In the genomic region with DNA sequence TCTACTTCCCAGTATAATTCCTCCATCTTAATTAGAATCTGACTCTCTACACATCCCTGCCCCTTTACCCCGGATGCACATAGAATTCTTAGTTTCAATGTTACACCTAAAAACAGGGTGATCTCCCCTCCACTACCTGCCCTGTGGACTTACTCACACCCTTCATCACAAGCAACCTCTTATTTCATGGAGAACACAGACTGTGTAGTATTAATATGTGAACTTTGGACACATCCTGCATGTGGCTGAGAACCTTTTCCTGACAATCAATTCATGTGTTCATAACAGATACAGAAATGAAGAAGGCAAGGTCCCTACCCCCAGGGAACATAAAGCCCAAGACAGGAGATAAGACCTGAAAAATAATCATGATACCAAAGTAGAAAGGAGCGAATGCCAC, we compare ENCODE assay signal across 39 cellular contexts. TPM values are rescaled to one million over a fixed set of nuclear protein-coding genes. Genes with fewer than 3 reads are reported as not detected.
"Had no signal": no experiment of that assay in that cellular context is flagged by ENCODE, and none has a peak within 500 bp of the region (broad histone marks: within the 10 kb centered on the region; RNA-seq: fewer than 3 reads in every experiment).

No MANE protein-coding gene starts in this region.

- H3K4me1 ChIP-seq: ascending aorta had no signal

- H3K9me3 ChIP-seq: ascending aorta had no signal

- H3K27me3 ChIP-seq: ascending aorta, cardiac muscle cell had no signal

- H3K4me1 Mint-ChIP-seq: activated B cell treated with CpG ODN at 0.5 μM for 24 hours; activated CD4-positive, alpha-beta T cell treated with anti-CD3 and anti-CD28 coated beads, Interleukin-2, amount 10 ng/mL, durations not matched to agents 24 days and 14 days; activated naive CD8-positive, alpha-beta T cell treated with anti-CD3 and anti-CD28 coated beads, Interleukin-2, amount 10 ng/mL, durations not matched to agents 7 days and 5 days; activated T-helper 17 cell treated with anti-CD3 and anti-CD28 coated beads, Interleukin-2, amount 50 U/mL, for 72 hours; brain; central memory CD8-positive, alpha-beta T cell had no signal

- DNase-seq: activated B cell treated with CpG ODN at 0.5 μM for 24 hours; activated CD4-positive, alpha-beta memory T cell treated with anti-CD3 and anti-CD28 coated beads for 36 hours; activated CD4-positive, alpha-beta T cell treated with anti-CD3 and anti-CD28 coated beads for 4 hours; activated CD4-positive, alpha-beta T cell treated with anti-CD3 and anti-CD28 coated beads, Interleukin-2, amount 10 ng/mL, durations not matched to agents 24 days and 14 days; activated CD4-positive, alpha-beta T cell treated with anti-CD3 and anti-CD28 coated beads, Interleukin-2, amount 50 U/mL, for 1 hour; activated CD4-positive, alpha-beta T cell treated with anti-CD3 and anti-CD28 coated beads, Interleukin-2, amount 50 U/mL, for 4 hours; activated CD4-positive, CD25-positive, alpha-beta regulatory T cell treated with anti-CD3 and anti-CD28 coated beads, Interleukin-2, amount 50 U/mL, for 72 hours; activated CD8-positive, alpha-beta memory T cell treated with anti-CD3 and anti-CD28 coated beads, Interleukin-2, amount 50 U/mL, for 4 hours; activated CD8-positive, alpha-beta T cell treated with anti-CD3 and anti-CD28 coated beads for 36 hours; activated effector memory CD4-positive, alpha-beta T cell treated with anti-CD3 and anti-CD28 coated beads, Interleukin-2, amount 50 U/mL, for 16 hours; activated gamma-delta T cell treated with Interleukin-2 at 50 U/mL for 16 hours; activated naive CD4-positive, alpha-beta T cell; activated naive CD4-positive, alpha-beta T cell treated with anti-CD3 and anti-CD28 coated beads for 36 hours; activated naive CD4-positive, alpha-beta T cell treated with anti-CD3 and anti-CD28 coated beads, Interleukin-2, amount 50 U/mL, for 16 hours; activated naive CD8-positive, alpha-beta T cell treated with anti-CD3 and anti-CD28 coated beads, Interleukin-2, amount 10 ng/mL, durations not matched to agents 7 days and 5 days; activated naive CD8-positive, alpha-beta T cell treated with anti-CD3 and anti-CD28 coated beads, Interleukin-2, amount 50 U/mL, for 24 hours; activated T-cell treated with anti-CD3 and anti-CD28 coated beads for 4 hours; activated T-cell treated with anti-CD3 and anti-CD28 coated beads, Interleukin-2, amount 50 U/mL, for 1 hour; activated T-cell treated with anti-CD3 and anti-CD28 coated beads, Interleukin-2, amount 50 U/mL, for 4 hours; activated T-cell treated with anti-CD3 and anti-CD28 coated beads, Interleukin-2, amount 50 U/mL, for 72 hours; amygdala; anterior cingulate cortex; caudate nucleus; cerebellar nuclear complex; T-helper 1 cell; T-helper 2 cell; T-helper 9 cell had no signal

- H3K27ac Mint-ChIP-seq: activated B cell treated with CpG ODN at 0.5 μM for 24 hours; activated CD4-positive, alpha-beta memory T cell treated with anti-CD3 and anti-CD28 coated beads for 36 hours; activated CD4-positive, alpha-beta T cell treated with anti-CD3 and anti-CD28 coated beads, Interleukin-2, amount 10 ng/mL, durations not matched to agents 24 days and 14 days; activated CD8-positive, alpha-beta T cell treated with anti-CD3 and anti-CD28 coated beads for 36 hours; activated naive CD4-positive, alpha-beta T cell treated with anti-CD3 and anti-CD28 coated beads for 36 hours; activated naive CD8-positive, alpha-beta T cell; activated naive CD8-positive, alpha-beta T cell treated with anti-CD3 and anti-CD28 coated beads, Interleukin-2, amount 10 ng/mL, durations not matched to agents 7 days and 5 days; activated naive CD8-positive, alpha-beta T cell treated with anti-CD3 and anti-CD28 coated beads, Interleukin-2, amount 50 U/mL, for 24 hours; activated T-cell treated with anti-CD3 and anti-CD28 coated beads, Interleukin-2, amount 50 U/mL, for 72 hours; activated T-helper 1 cell treated with anti-CD3 and anti-CD28 coated beads, Interleukin-12 subunit alpha, Interleukin-12 subunit beta, Interleukin-2, Interleukin-4 antibody, amounts not matched to agents 30 ng/mL and 10 ng/mL and 1 ng/mL, durations not matched to agents 14 hours and 24 hours and 36 hours; activated T-helper 17 cell treated with anti-CD3 and anti-CD28 coated beads, Interleukin-2, amount 50 U/mL, for 72 hours; brain; T-helper 1 cell treated with Interleukin-12 subunit alpha and Interleukin-12 subunit beta and Interleukin-4 antibody, amounts not matched to agents 30 μg/mL and 1 μg/mL, for 36 hours had no signal

- ATAC-seq: activated CD8-positive, alpha-beta T cell treated with anti-CD3 and anti-CD28 coated beads for 36 hours; activated naive CD8-positive, alpha-beta T cell treated with anti-CD3 and anti-CD28 coated beads, Interleukin-2, amount 50 U/mL, for 24 hours; activated T-cell treated with anti-CD3 and anti-CD28 coated beads, Interleukin-2, amount 50 U/mL, for 4 hours; activated T-cell treated with anti-CD3 and anti-CD28 coated beads, Interleukin-2, amount 50 U/mL, for 72 hours; activated T-helper 17 cell treated with anti-CD3 and anti-CD28 coated beads, Interleukin-2, amount 50 U/mL, for 72 hours had no signal

- H3K36me3 ChIP-seq: ascending aorta, cardiac muscle cell had no signal

- H3K4me3 ChIP-seq: ascending aorta, cardiac muscle cell had no signal

- H3K27ac ChIP-seq: ascending aorta, cardiac muscle cell, VCaP had no signal

- H3K4me3 Mint-ChIP-seq: activated B cell treated with CpG ODN at 0.5 μM for 24 hours; activated CD4-positive, alpha-beta memory T cell treated with anti-CD3 and anti-CD28 coated beads for 36 hours; activated CD4-positive, alpha-beta T cell treated with anti-CD3 and anti-CD28 coated beads, Interleukin-2, amount 10 ng/mL, durations not matched to agents 24 days and 14 days; activated CD8-positive, alpha-beta T cell treated with anti-CD3 and anti-CD28 coated beads for 36 hours; activated naive CD4-positive, alpha-beta T cell treated with anti-CD3 and anti-CD28 coated beads for 36 hours; activated naive CD8-positive, alpha-beta T cell; activated naive CD8-positive, alpha-beta T cell treated with anti-CD3 and anti-CD28 coated beads, Interleukin-2, amount 10 ng/mL, durations not matched to agents 7 days and 5 days; activated naive CD8-positive, alpha-beta T cell treated with anti-CD3 and anti-CD28 coated beads, Interleukin-2, amount 50 U/mL, for 24 hours; activated T-cell treated with anti-CD3 and anti-CD28 coated beads, Interleukin-2, amount 50 U/mL, for 4 hours; activated T-cell treated with anti-CD3 and anti-CD28 coated beads, Interleukin-2, amount 50 U/mL, for 72 hours; activated T-helper 1 cell treated with anti-CD3 and anti-CD28 coated beads, Interleukin-12 subunit alpha, Interleukin-12 subunit beta, Interleukin-2, Interleukin-4 antibody, amounts not matched to agents 30 ng/mL and 10 ng/mL and 1 ng/mL, durations not matched to agents 14 hours and 24 hours and 36 hours; activated T-helper 17 cell treated with anti-CD3 and anti-CD28 coated beads, Interleukin-2, amount 50 U/mL, for 72 hours; brain; central memory CD8-positive, alpha-beta T cell; T-helper 1 cell treated with Interleukin-12 subunit alpha and Interleukin-12 subunit beta and Interleukin-4 antibody, amounts not matched to agents 30 μg/mL and 1 μg/mL, for 36 hours; T-helper 2 cell treated with Interferon-gamma antibody and Interleukin-4, amounts not matched to agents 5 μg/mL and 100 μg/mL, for 36 hours had no signal

- H3K36me3 Mint-ChIP-seq: activated CD4-positive, alpha-beta memory T cell treated with anti-CD3 and anti-CD28 coated beads for 36 hours; activated naive CD8-positive, alpha-beta T cell; activated naive CD8-positive, alpha-beta T cell treated with anti-CD3 and anti-CD28 coated beads, Interleukin-2, amount 10 ng/mL, durations not matched to agents 7 days and 5 days; brain had no signal

- H3K9me3 Mint-ChIP-seq: activated B cell treated with CpG ODN at 0.5 μM for 24 hours; activated CD4-positive, alpha-beta memory T cell treated with anti-CD3 and anti-CD28 coated beads for 36 hours; activated CD4-positive, alpha-beta T cell treated with anti-CD3 and anti-CD28 coated beads, Interleukin-2, amount 10 ng/mL, durations not matched to agents 24 days and 14 days; activated CD8-positive, alpha-beta T cell treated with anti-CD3 and anti-CD28 coated beads for 36 hours; activated naive CD4-positive, alpha-beta T cell treated with anti-CD3 and anti-CD28 coated beads for 36 hours; activated naive CD8-positive, alpha-beta T cell treated with anti-CD3 and anti-CD28 coated beads, Interleukin-2, amount 10 ng/mL, durations not matched to agents 7 days and 5 days; activated naive CD8-positive, alpha-beta T cell treated with anti-CD3 and anti-CD28 coated beads, Interleukin-2, amount 50 U/mL, for 24 hours; activated T-cell treated with anti-CD3 and anti-CD28 coated beads, Interleukin-2, amount 50 U/mL, for 4 hours; activated T-cell treated with anti-CD3 and anti-CD28 coated beads, Interleukin-2, amount 50 U/mL, for 72 hours; activated T-helper 1 cell treated with anti-CD3 and anti-CD28 coated beads, Interleukin-12 subunit alpha, Interleukin-12 subunit beta, Interleukin-2, Interleukin-4 antibody, amounts not matched to agents 30 ng/mL and 10 ng/mL and 1 ng/mL, durations not matched to agents 14 hours and 24 hours and 36 hours; activated T-helper 17 cell treated with anti-CD3 and anti-CD28 coated beads, Interleukin-2, amount 50 U/mL, for 72 hours; central memory CD8-positive, alpha-beta T cell; T-helper 1 cell treated with Interleukin-12 subunit alpha and Interleukin-12 subunit beta and Interleukin-4 antibody, amounts not matched to agents 30 μg/mL and 1 μg/mL, for 36 hours; T-helper 2 cell treated with Interferon-gamma antibody and Interleukin-4, amounts not matched to agents 5 μg/mL and 100 μg/mL, for 36 hours had no signal

RNA-seq across cellular contexts. Expression of gene CEACAM6, which starts 11.8 kb away (rescaled TPM):
- total RNA-seq: activated B cell treated with CpG ODN at 0.5 μM for 24 hours; activated CD4-positive, alpha-beta memory T cell treated with anti-CD3 and anti-CD28 coated beads for 36 hours; activated CD4-positive, alpha-beta T cell treated with anti-CD3 and anti-CD28 coated beads, Interleukin-2, amount 10 ng/mL, durations not matched to agents 24 days and 14 days; activated CD8-positive, alpha-beta memory T cell treated with anti-CD3 and anti-CD28 coated beads for 36 hours; activated CD8-positive, alpha-beta T cell treated with anti-CD3 and anti-CD28 coated beads for 36 hours; activated naive CD4-positive, alpha-beta T cell treated with anti-CD3 and anti-CD28 coated beads for 36 hours; activated naive CD8-positive, alpha-beta T cell treated with anti-CD3 and anti-CD28 coated beads, Interleukin-2, amount 10 ng/mL, durations not matched to agents 7 days and 5 days; activated T-cell treated with anti-CD3 and anti-CD28 coated beads, Interleukin-2, amount 50 U/mL, for 72 hours; activated T-helper 1 cell treated with anti-CD3 and anti-CD28 coated beads, Interleukin-12 subunit alpha, Interleukin-12 subunit beta, Interleukin-2, Interleukin-4 antibody, amounts not matched to agents 30 ng/mL and 10 ng/mL and 1 ng/mL, durations not matched to agents 14 hours and 24 hours and 36 hours; activated T-helper 17 cell treated with anti-CD3 and anti-CD28 coated beads, Interleukin-2, amount 50 U/mL, for 72 hours; ascending aorta; cardiac muscle cell had no signal

RNA-seq across cellular contexts. Expression of gene CEACAM3, which starts 29.3 kb away (rescaled TPM):
- total RNA-seq: activated B cell treated with CpG ODN at 0.5 μM for 24 hours; activated CD4-positive, alpha-beta memory T cell treated with anti-CD3 and anti-CD28 coated beads for 36 hours; activated CD4-positive, alpha-beta T cell treated with anti-CD3 and anti-CD28 coated beads, Interleukin-2, amount 10 ng/mL, durations not matched to agents 24 days and 14 days; activated CD8-positive, alpha-beta memory T cell treated with anti-CD3 and anti-CD28 coated beads for 36 hours; activated CD8-positive, alpha-beta T cell treated with anti-CD3 and anti-CD28 coated beads for 36 hours; activated naive CD4-positive, alpha-beta T cell treated with anti-CD3 and anti-CD28 coated beads for 36 hours; activated naive CD8-positive, alpha-beta T cell treated with anti-CD3 and anti-CD28 coated beads, Interleukin-2, amount 10 ng/mL, durations not matched to agents 7 days and 5 days; activated T-cell treated with anti-CD3 and anti-CD28 coated beads, Interleukin-2, amount 50 U/mL, for 4 hours; activated T-cell treated with anti-CD3 and anti-CD28 coated beads, Interleukin-2, amount 50 U/mL, for 72 hours; activated T-helper 1 cell treated with anti-CD3 and anti-CD28 coated beads, Interleukin-12 subunit alpha, Interleukin-12 subunit beta, Interleukin-2, Interleukin-4 antibody, amounts not matched to agents 30 ng/mL and 10 ng/mL and 1 ng/mL, durations not matched to agents 14 hours and 24 hours and 36 hours; activated T-helper 17 cell treated with anti-CD3 and anti-CD28 coated beads, Interleukin-2, amount 50 U/mL, for 72 hours; ascending aorta; bronchial epithelial cell; cardiac muscle cell had no signal

RNA-seq across cellular contexts. Expression of gene CEACAM5, which starts 58.7 kb away (rescaled TPM):
- total RNA-seq: activated B cell treated with CpG ODN at 0.5 μM for 24 hours; activated CD4-positive, alpha-beta memory T cell treated with anti-CD3 and anti-CD28 coated beads for 36 hours; activated CD4-positive, alpha-beta T cell treated with anti-CD3 and anti-CD28 coated beads, Interleukin-2, amount 10 ng/mL, durations not matched to agents 24 days and 14 days; activated CD8-positive, alpha-beta memory T cell treated with anti-CD3 and anti-CD28 coated beads for 36 hours; activated CD8-positive, alpha-beta T cell treated with anti-CD3 and anti-CD28 coated beads for 36 hours; activated naive CD4-positive, alpha-beta T cell treated with anti-CD3 and anti-CD28 coated beads for 36 hours; activated naive CD8-positive, alpha-beta T cell treated with anti-CD3 and anti-CD28 coated beads, Interleukin-2, amount 10 ng/mL, durations not matched to agents 7 days and 5 days; activated T-cell treated with anti-CD3 and anti-CD28 coated beads, Interleukin-2, amount 50 U/mL, for 72 hours; activated T-helper 1 cell treated with anti-CD3 and anti-CD28 coated beads, Interleukin-12 subunit alpha, Interleukin-12 subunit beta, Interleukin-2, Interleukin-4 antibody, amounts not matched to agents 30 ng/mL and 10 ng/mL and 1 ng/mL, durations not matched to agents 14 hours and 24 hours and 36 hours; activated T-helper 17 cell treated with anti-CD3 and anti-CD28 coated beads, Interleukin-2, amount 50 U/mL, for 72 hours; ascending aorta; cardiac muscle cell had no signal
